Comparison of ENCODE assay signal across 10 cellular contexts in genomic region chr1:247627951-247628350, GRCh38. TPM values are rescaled to one million over a fixed set of nuclear protein-coding genes. Genes with fewer than 3 reads are reported as not detected.
"Had no signal": no experiment of that assay in that cellular context is flagged by ENCODE, and none has a peak within 500 bp of the region (broad histone marks: within the 10 kb centered on the region; RNA-seq: fewer than 3 reads in every experiment).

No MANE protein-coding gene starts in this region.

- DNase-seq: GM23248, GOT3, H7, HCEC 1CT, KBM-7 had no signal

- H3K27me3 Mint-ChIP-seq: IgD-negative memory B cell had no signal

- H3K9ac ChIP-seq: GM23248 had no signal

- H3K36me3 Mint-ChIP-seq: IgD-negative memory B cell had no signal

- H3K4me1 Mint-ChIP-seq: IgD-negative memory B cell had no signal

- H3K27ac ChIP-seq: GM23248, HL-60 had no signal

- H3K27ac Mint-ChIP-seq: IgD-negative memory B cell had no signal

- H2AFZ ChIP-seq: GM23248 had no signal

- H3K4me3 ChIP-seq: GM23248 had no signal

- ATAC-seq: HepG2 had no signal

RNA-seq across cellular contexts. Expression of gene OR2G3, which starts 22.6 kb away (rescaled TPM):
- total RNA-seq: GM23248, H4, H7, HepG2, HT1080 had no signal
- polyA plus RNA-seq: GM23248, HepG2, IgD-negative memory B cell had no signal

RNA-seq across cellular contexts. Expression of gene OR2G2, which starts 39.8 kb away (rescaled TPM):
- total RNA-seq: GM23248, H4, H7, HepG2, HT1080 had no signal
- polyA plus RNA-seq: GM23248, HepG2, IgD-negative memory B cell had no signal

RNA-seq across cellular contexts. Expression of gene OR13G1, which starts 51.6 kb away (rescaled TPM):
- total RNA-seq: GM23248, H4, H7, HepG2, HT1080 had no signal
- polyA plus RNA-seq: GM23248, HepG2, IgD-negative memory B cell had no signal
